Comparison of ENCODE assay signal across 26 cellular contexts in genomic region chr14:79571361-79571760, GRCh38.
A peak's percentile ranks its signal among the peaks of the same experiment; 100 is the strongest.
DNase-seq lines count a peak whose midpoint lies in the region; ATAC-seq, FAIRE-seq and TF ChIP-seq lines count a peak whose summit lies in the region.
"Had no signal": no experiment of that assay in that cellular context is flagged by ENCODE, and none has a peak within 500 bp of the region (broad histone marks: within the 10 kb centered on the region; RNA-seq: fewer than 3 reads in every experiment).

No MANE protein-coding gene starts in this region.

- in situ Hi-C loops in HepG2 (cut with HindIII; ENCODE audit: extremely low pct_ligation_motif_present, low pct_unique_long_range_greater_than_20kb) = no loop called here

- TF ChIP-seq CTCF in HepG2 (CRISPR knock-in tag; IDR thresholded peaks at IDR 0.05) = no peak
- TF ChIP-seq CTCF in right lobe of liver (IDR thresholded peaks at IDR 0.05) = no peak
- no peak for TF ChIP-seq CTCF in nephron (IDR thresholded peaks at IDR 0.05; ENCODE audit: unreplicated experiment in 3 of 3)
- no peak for TF ChIP-seq CTCF in esophagus muscularis mucosa (IDR thresholded peaks at IDR 0.05)

- FAIRE-seq in HepG2 (lab: Jason Lieb, UNC) = no peak
- FAIRE-seq: GM12891 had no signal

- H3K27ac ChIP-seq in HepG2 (ENCODE audit: extremely low read length, insufficient read depth, low read length) (no peak overlapping the region), right lobe of liver (no peak overlapping the region), esophagus muscularis mucosa (replicated peaks in 1 of 4) (no peak overlapping the region)
- H3K27ac ChIP-seq: C4-2B, RWPE1 had no signal

- H3K4me1 ChIP-seq in HepG2 (ENCODE audit: insufficient read depth, low read length) = no peaks in the 10 kb centered on the region
- H3K4me1 ChIP-seq in right lobe of liver = no peaks in the 10 kb centered on the region
- H3K4me1 ChIP-seq in esophagus muscularis mucosa = peaks cover 0 to 20% (median 12%) of the 10 kb centered on the region in 4 donors

- H3K4me1 Mint-ChIP-seq in nephron = peaks cover 34% of the 10 kb centered on the region
- H3K4me1 Mint-ChIP-seq: B cell, T-cell had no signal

- H3K27ac Mint-ChIP-seq in nephron = peak overlapping the region in 2 of 3 experiments; percentile 4 to 9
- H3K27ac Mint-ChIP-seq: B cell; CD8-positive, alpha-beta T cell; HFFc6; T-cell had no signal

- intact Hi-C loops in HepG2 (cut with micrococcal nuclease; ENCODE audit: unreplicated experiment) (no loop called here), right lobe of liver (cut with DNase I) (no loop called here), esophagus muscularis mucosa (cut with DNase I) (no loop called here)

- no peaks in the 10 kb centered on the region for H3K27me3 Mint-ChIP-seq in nephron (ENCODE audit: low read depth)
- H3K27me3 Mint-ChIP-seq: B cell, T-cell had no signal

- H3K36me3 ChIP-seq in HepG2 (replicated peaks in 1 of 2; ENCODE audit: control insufficient read depth in 1 of 2, insufficient read depth in 2 of 2, low read length in 2 of 2) (no peaks in the 10 kb centered on the region), right lobe of liver (no peaks in the 10 kb centered on the region), esophagus muscularis mucosa (no peaks in the 10 kb centered on the region)
- H3K36me3 ChIP-seq: HAP-1, MG63 had no signal

- H3K9me3 Mint-ChIP-seq in nephron = no peaks in the 10 kb centered on the region
- H3K9me3 Mint-ChIP-seq: CD8-positive, alpha-beta T cell had no signal

- H3K9me3 ChIP-seq in HepG2 (ENCODE audit: low read length) (peaks cover 78% of the 10 kb centered on the region), right lobe of liver (no peaks in the 10 kb centered on the region), esophagus muscularis mucosa (no peaks in the 10 kb centered on the region)
- H3K9me3 ChIP-seq: Caco-2, HAP-1, MG63 had no signal

- no peaks in the 10 kb centered on the region for H3K27me3 ChIP-seq in HepG2 (ENCODE audit: control insufficient read depth in 1 of 2, insufficient read depth in 2 of 2, low read length in 2 of 2)
- no peaks in the 10 kb centered on the region for H3K27me3 ChIP-seq in right lobe of liver
- no peaks in the 10 kb centered on the region for H3K27me3 ChIP-seq in esophagus muscularis mucosa
- H3K27me3 ChIP-seq: MG63 had no signal

- TF ChIP-seq POLR2A in HepG2 (IDR thresholded peaks at IDR 0.05; ENCODE audit: insufficient read depth in 1 of 2, low read depth in 2 of 2, low read length in 2 of 2) (no peak), right lobe of liver (IDR thresholded peaks at IDR 0.05) (no peak), esophagus muscularis mucosa (IDR thresholded peaks at IDR 0.05; ENCODE audit: low read depth) (no peak)

- H2AFZ ChIP-seq in HepG2 (ENCODE audit: low read length) = no peak overlapping the region

- no TSS peak for BruUV-seq in HepG2 (replicated peaks; lab: Mats Ljungman, UMichigan)

- WGBS in HepG2 (ENCODE audit: low lambda C conversion rate) = 4% methylated on average over 4 of the region's 4 CpGs
- 37% methylated on average over 4 of the region's 4 CpGs for WGBS in right lobe of liver (ENCODE audit: insufficient coverage, low coverage, low lambda C conversion rate, missing lambda C conversion rate)
- 61% methylated on average over 4 of the region's 4 CpGs for WGBS in esophagus muscularis mucosa

- TF ChIP-seq RAD21 in HepG2 (CRISPR knock-in tag; IDR thresholded peaks at IDR 0.05) = no peak

- peak; percentile 2 for DNase-seq in HepG2 (ENCODE audit: low spot score)
- DNase-seq in right lobe of liver = no peak
- DNase-seq in NCI-H226 = peak; percentile 74
- DNase-seq in esophagus muscularis mucosa (ENCODE audit: extremely low spot score) = no peak
- DNase-seq in occipital lobe (lab: John Stamatoyannopoulos, UW) = no peak
- DNase-seq: Caco-2; CD8-positive, alpha-beta T cell; DMS79 treated with DMSO at 0.1 percent for 48 hours; GF-D8; GOT3; HFFc6; IMR-90; KG1; MG63; NCI-H1436; NCI-H187 treated with DMSO at 0.1 percent for 48 hours; NCI-H446 treated with DMSO at 0.1 percent for 48 hours; SHP77; T-cell had no signal

- H3K36me3 Mint-ChIP-seq in nephron (ENCODE audit: low read depth) = peaks cover 4% of the 10 kb centered on the region
- H3K36me3 Mint-ChIP-seq: CD8-positive, alpha-beta T cell; T-cell had no signal

- H3K4me2 ChIP-seq in HepG2 (ENCODE audit: low read depth, low read length) = no peak overlapping the region

- TF ChIP-seq EP300 in HepG2 (IDR thresholded peaks at IDR 0.05; ENCODE audit: low read depth in 2 of 2, low read length in 2 of 2) = no peak
- no peak for TF ChIP-seq EP300 in HepG2 (CRISPR knock-in tag; IDR thresholded peaks at IDR 0.05; ENCODE audit: borderline replicate concordance)
- no peak for TF ChIP-seq EP300 in esophagus muscularis mucosa (IDR thresholded peaks at IDR 0.05)

- CTCF ChIA-PET in HepG2 (lab: Yijun Ruan, JAX; ENCODE audit: low intra/inter-chr PET ratio, low total read pairs) = no interaction called here

- H3K4me3 Mint-ChIP-seq in nephron = no peak overlapping the region
- H3K4me3 Mint-ChIP-seq: B cell; CD8-positive, alpha-beta T cell; HFFc6; T-cell had no signal

- POLR2A ChIA-PET in HepG2 (lab: Yijun Ruan, JAX) = no interaction called here

- H3K4me3 ChIP-seq in HepG2 (replicated peaks in 1 of 3; ENCODE audit: insufficient read depth in 1 of 3, low read depth in 2 of 3, low read length in 3 of 3) (no peak overlapping the region), right lobe of liver (no peak overlapping the region), esophagus muscularis mucosa (no peak overlapping the region)
- H3K4me3 ChIP-seq: HAP-1, MG63 had no signal

- ATAC-seq in HepG2 (no peak), right lobe of liver (no peak), GM19397 (IDR thresholded peaks at IDR 0.05; ENCODE audit: unreplicated experiment) (no peak)
- ATAC-seq: CD8-positive, alpha-beta T cell; T-cell had no signal

- H3K9ac ChIP-seq in HepG2 (ENCODE audit: insufficient read depth, low read depth, low read length) = no peak overlapping the region

- H4K20me1 ChIP-seq in HepG2 (ENCODE audit: insufficient read depth, low read length) = no peaks in the 10 kb centered on the region

- no peaks in the 10 kb centered on the region for H3K79me2 ChIP-seq in HepG2 (ENCODE audit: insufficient read depth, low read length)

TF ChIP-seq in HepG2, 621 proteins besides CTCF, POLR2A, EP300 and RAD21:
- TF ChIP-seq SNAPC2 (CRISPR knock-in tag; IDR thresholded peaks at IDR 0.05) = no peak
- TF ChIP-seq ZNF530 (CRISPR knock-in tag; IDR thresholded peaks at IDR 0.05; ENCODE audit: low read depth) = no peak
- no peak for TF ChIP-seq ZNF274 (CRISPR knock-in tag; IDR thresholded peaks at IDR 0.05)
- TF ChIP-seq FOXM1 (CRISPR knock-in tag; IDR thresholded peaks at IDR 0.05) = no peak
- TF ChIP-seq FOXA3 (CRISPR knock-in tag; IDR thresholded peaks at IDR 0.05) = no peak
- TF ChIP-seq ZNF674 (CRISPR knock-in tag; IDR thresholded peaks at IDR 0.05; ENCODE audit: low read depth) = no peak
- TF ChIP-seq ZNF260 (CRISPR knock-in tag; IDR thresholded peaks at IDR 0.05; ENCODE audit: borderline replicate concordance, low read depth) = no peak
- TF ChIP-seq SIX1 (CRISPR knock-in tag; IDR thresholded peaks at IDR 0.05; ENCODE audit: borderline replicate concordance) = no peak
- TF ChIP-seq PLRG1 (conservative IDR thresholded peaks at IDR 0.05) = no peak

Comparison
In these comparisons a context has a peak if more than half of its experiments do, and no peak if none do; other contexts are left out.
1. DNase-seq: peak in HepG2 (single experiment) and NCI-H226 (single experiment); none in right lobe of liver (0 of 3), esophagus muscularis mucosa (single experiment) and occipital lobe (single experiment).